In genomic region chr12:132560421-132560830, GRCh38 we compare ENCODE assay signal across 8 cellular contexts. TPM values are rescaled to one million over a fixed set of nuclear protein-coding genes. Genes with fewer than 3 reads are reported as not detected.
A peak's percentile ranks its signal among the peaks of the same experiment; 100 is the strongest.
DNase-seq lines count a peak whose midpoint lies in the region; ATAC-seq, FAIRE-seq and TF ChIP-seq lines count a peak whose summit lies in the region.

No MANE protein-coding gene starts in this region.

- no peak for TF ChIP-seq POLR2A in Peyer's patch (IDR thresholded peaks at IDR 0.05)

- peak; percentile 71 for DNase-seq in activated T-cell treated with anti-CD3 and anti-CD28 coated beads, Interleukin-2, amount 50 U/mL, for 24 hours
- DNase-seq in activated T-cell treated with anti-CD3 and anti-CD28 coated beads for 4 hours (no peak), Peyer's patch (peak; percentile 21 to 68 (median 60)), D721Med (ENCODE audit: insufficient read length, low spot score) (no peak)
- no peak for DNase-seq in effector memory CD4-positive, alpha-beta T cell

- H3K27ac Mint-ChIP-seq in activated T-cell treated with anti-CD3 and anti-CD28 coated beads, Interleukin-2, amount 50 U/mL, for 24 hours, result peak overlapping the region; percentile 22

- H3K9ac ChIP-seq in muscle layer of colon (ENCODE audit: low read length), result no peak overlapping the region

- peaks cover 0 to 24% (median 16%) of the 10 kb centered on the region in 4 donors for H3K4me1 ChIP-seq in Peyer's patch
- H3K4me1 ChIP-seq in effector memory CD4-positive, alpha-beta T cell (ENCODE audit: control insufficient read depth, insufficient read depth, low read length, poor library complexity, severe bottlenecking), result peaks cover 22% of the 10 kb centered on the region
- peaks cover 6% of the 10 kb centered on the region for H3K4me1 ChIP-seq in muscle layer of colon (ENCODE audit: insufficient read depth, low read length)

- H3K27me3 Mint-ChIP-seq in activated T-cell treated with anti-CD3 and anti-CD28 coated beads, Interleukin-2, amount 50 U/mL, for 24 hours, result peaks cover 16% of the 10 kb centered on the region

- H3K9me3 ChIP-seq in Peyer's patch, result no peaks in the 10 kb centered on the region
- no peaks in the 10 kb centered on the region for H3K9me3 ChIP-seq in effector memory CD4-positive, alpha-beta T cell (ENCODE audit: control insufficient read depth, low read length)
- H3K9me3 ChIP-seq in muscle layer of colon (ENCODE audit: low read length), result no peaks in the 10 kb centered on the region

- H3K27ac ChIP-seq in Peyer's patch (peak overlapping the region; percentile 7 to 76 (median 48)), muscle layer of colon (ENCODE audit: low read depth, low read length) (no peak overlapping the region)
- H3K27ac ChIP-seq in effector memory CD4-positive, alpha-beta T cell (ENCODE audit: insufficient read depth, low read length, poor library complexity, severe bottlenecking), result no peak overlapping the region

- no peak for FAIRE-seq in D721Med (lab: Jason Lieb, UNC)

- no peak for ATAC-seq in HG03025 (IDR thresholded peaks at IDR 0.05; ENCODE audit: low FRiP score, unreplicated experiment)
- ATAC-seq in GM21786 (IDR thresholded peaks at IDR 0.05; ENCODE audit: unreplicated experiment), result no peak

- no peaks in the 10 kb centered on the region for H3K27me3 ChIP-seq in Peyer's patch
- no peaks in the 10 kb centered on the region for H3K27me3 ChIP-seq in effector memory CD4-positive, alpha-beta T cell (replicated peaks; ENCODE audit: control insufficient read depth, insufficient read depth, low read length, poor library complexity, severe bottlenecking)
- no peaks in the 10 kb centered on the region for H3K27me3 ChIP-seq in muscle layer of colon (ENCODE audit: control insufficient read depth in 1 of 2, insufficient read depth in 2 of 2, low read length in 2 of 2)

- TF ChIP-seq CTCF in Peyer's patch (IDR thresholded peaks at IDR 0.05) (no peak), D721Med (IDR thresholded peaks at IDR 0.05; ENCODE audit: insufficient read depth, missing control alignments) (no peak)

- peaks cover 0 to 5% (median 0%) of the 10 kb centered on the region in 3 donors for H3K36me3 ChIP-seq in Peyer's patch
- no peaks in the 10 kb centered on the region for H3K36me3 ChIP-seq in effector memory CD4-positive, alpha-beta T cell (ENCODE audit: control insufficient read depth, insufficient read depth, low read length)
- no peaks in the 10 kb centered on the region for H3K36me3 ChIP-seq in muscle layer of colon (ENCODE audit: insufficient read depth, low read length)

- peaks cover 13% of the 10 kb centered on the region for H3K36me3 Mint-ChIP-seq in activated T-cell treated with anti-CD3 and anti-CD28 coated beads, Interleukin-2, amount 50 U/mL, for 24 hours (ENCODE audit: low read depth)

- H3K4me1 Mint-ChIP-seq in activated T-cell treated with anti-CD3 and anti-CD28 coated beads, Interleukin-2, amount 50 U/mL, for 24 hours (ENCODE audit: low read depth), result peaks cover 17% of the 10 kb centered on the region

- no peaks in the 10 kb centered on the region for H3K9me3 Mint-ChIP-seq in activated T-cell treated with anti-CD3 and anti-CD28 coated beads, Interleukin-2, amount 50 U/mL, for 24 hours

- peak overlapping the region; percentile 45 to 88 (median 78) for H3K4me3 ChIP-seq in Peyer's patch
- peak overlapping the region; percentile 61 for H3K4me3 ChIP-seq in effector memory CD4-positive, alpha-beta T cell (ENCODE audit: insufficient read depth, low read depth, low read length, poor library complexity, severe bottlenecking)
- H3K4me3 ChIP-seq in muscle layer of colon (ENCODE audit: low read depth in 1 of 2, low read length in 2 of 2), result peak overlapping the region; percentile 25 to 27

- H3K4me3 Mint-ChIP-seq in activated T-cell treated with anti-CD3 and anti-CD28 coated beads, Interleukin-2, amount 50 U/mL, for 24 hours, result peak overlapping the region; percentile 83

RNA-seq across cellular contexts. Expression of gene LRCOL1, which starts 50.0 kb away (rescaled TPM):
- total RNA-seq in Peyer's patch, result not detected

RNA-seq across cellular contexts. Expression of gene P2RX2, which starts 58.1 kb away (rescaled TPM):
- total RNA-seq in Peyer's patch, result 1 to 10 TPM in 3 of 4 donors, not detected in 1; 3.8 to 4.7 (median 4.1) TPM

Comparison
In these comparisons a context has a peak if more than half of its experiments do, and no peak if none do; other contexts are left out.
1. DNase-seq: peak in activated T-cell treated with anti-CD3 and anti-CD28 coated beads, Interleukin-2, amount 50 U/mL, for 24 hours (single experiment) and Peyer's patch (3 of 3); none in activated T-cell treated with anti-CD3 and anti-CD28 coated beads for 4 hours (single experiment), effector memory CD4-positive, alpha-beta T cell (0 of 3) and D721Med (single experiment).
2. H3K27ac ChIP-seq: peak in Peyer's patch (4 of 4); none in effector memory CD4-positive, alpha-beta T cell (single experiment) and muscle layer of colon (single experiment).
3. H3K4me3 ChIP-seq: peak in every context shown above with its lines; median percentile 78 in Peyer's patch; 61 in effector memory CD4-positive, alpha-beta T cell; 26 in muscle layer of colon.